In genomic region chr16:1338119-1338730, GRCh38 we compare ENCODE assay signal across 9 cellular contexts. TPM values are rescaled to one million over a fixed set of nuclear protein-coding genes. Genes with fewer than 3 reads are reported as not detected.
DNase-seq lines count a peak whose midpoint lies in the region; ATAC-seq, FAIRE-seq and TF ChIP-seq lines count a peak whose summit lies in the region.
"Had no signal": no experiment of that assay in that cellular context is flagged by ENCODE, and none has a peak within 500 bp of the region (broad histone marks: within the 10 kb centered on the region; RNA-seq: fewer than 3 reads in every experiment).

No MANE protein-coding gene starts in this region.

- POLR2A ChIA-PET in AG04449 (lab: Yijun Ruan, JAX), result no interaction called here

- H3K36me3 ChIP-seq in RWPE2 (ENCODE audit: low read depth) (no peaks in the 10 kb centered on the region), keratinocyte (ENCODE audit: control insufficient read depth in 2 of 2, extremely low read depth in 1 of 2, insufficient read depth in 2 of 2, low read length in 2 of 2) (no peaks in the 10 kb centered on the region)

- no peak overlapping the region for H3K9ac ChIP-seq in keratinocyte (ENCODE audit: control insufficient read depth, extremely low read depth, insufficient read depth, low read length)

- H3K27me3 ChIP-seq in RWPE2 (ENCODE audit: insufficient read depth, poor library complexity, severe bottlenecking), result peaks cover 25% of the 10 kb centered on the region
- H3K27me3 ChIP-seq in keratinocyte (ENCODE audit: control insufficient read depth, extremely low read depth, insufficient read depth, low read length), result peaks cover 58% of the 10 kb centered on the region

- H3K4me1 ChIP-seq in RWPE2 (ENCODE audit: insufficient read depth, poor library complexity, severe bottlenecking) (no peaks in the 10 kb centered on the region), keratinocyte (ENCODE audit: control insufficient read depth, extremely low read depth, insufficient read depth, low read length) (peaks cover 6% of the 10 kb centered on the region)

- H3K4me2 ChIP-seq in keratinocyte (ENCODE audit: control insufficient read depth, extremely low read depth, insufficient read depth, low read depth, low read length), result no peak overlapping the region

- no peaks in the 10 kb centered on the region for H3K79me2 ChIP-seq in keratinocyte (ENCODE audit: control insufficient read depth, insufficient read depth, low read length)

- TF ChIP-seq CTCF in AG04449 (IDR thresholded peaks at IDR 0.05; ENCODE audit: insufficient read depth, low read length, missing control alignments), result peak; percentile 30
- TF ChIP-seq CTCF in GM10266 (IDR thresholded peaks at IDR 0.05; ENCODE audit: control insufficient read depth, insufficient read depth, low read depth, missing control alignments), result peak; percentile 77
- peak; percentile 43 for TF ChIP-seq CTCF in RWPE2 (IDR thresholded peaks at IDR 0.05; ENCODE audit: poor library complexity, severe bottlenecking)
- peak; percentile 19 to 64 (median 50) for TF ChIP-seq CTCF in keratinocyte (optimal IDR thresholded peaks at IDR 0.05 in 1 of 3, IDR thresholded peaks at IDR 0.05 in 1 of 3, conservative IDR thresholded peaks at IDR 0.05 in 1 of 3; ENCODE audit: extremely low read depth in 1 of 3, insufficient read depth in 2 of 3, low read length in 3 of 3)

- no peak overlapping the region for H2AFZ ChIP-seq in keratinocyte (ENCODE audit: control insufficient read depth, low read length)

- no peak for FAIRE-seq in keratinocyte (lab: Jason Lieb, UNC)
- FAIRE-seq: GM18507 had no signal

- dilution Hi-C loops in keratinocyte (cut with MboI; ENCODE audit: extremely low pct_ligation_motif_present, low sequenced_read_pairs), result no loop called here

- H3K27ac ChIP-seq in RWPE2 (ENCODE audit: poor library complexity, severe bottlenecking), result no peak overlapping the region
- no peak overlapping the region for H3K27ac ChIP-seq in keratinocyte (ENCODE audit: control insufficient read depth, insufficient read depth, low read length)

- peaks cover 5% of the 10 kb centered on the region for H4K20me1 ChIP-seq in keratinocyte (ENCODE audit: control insufficient read depth, extremely low read depth, insufficient read depth, low read length)

- CTCF ChIA-PET in AG04449 (lab: Yijun Ruan, JAX), result no interaction called here

- no peak for DNase-seq in AG04449 (ENCODE audit: low read depth, low spot score)
- no peak for DNase-seq in GM10266 (ENCODE audit: extremely low spot score)
- DNase-seq in RWPE2 (ENCODE audit: low spot score), result no peak
- DNase-seq in keratinocyte (ENCODE audit: low read depth, low spot score), result no peak
- no peak for DNase-seq in DMS153 treated with DMSO at 0.1 percent for 48 hours (lab: John Stamatoyannopoulos, UW; ENCODE audit: unreplicated experiment)
- no peak for DNase-seq in C1 segment of cervical spinal cord (lab: John Stamatoyannopoulos, UW)
- DNase-seq in hepatic stellate cell (ENCODE audit: low spot score), result no peak

- no peaks in the 10 kb centered on the region for H3K9me1 ChIP-seq in keratinocyte (ENCODE audit: control insufficient read depth, extremely low read depth, insufficient read depth, low read length)

- H3K4me3 ChIP-seq in AG04449 (ENCODE audit: low read depth, low read length) (no peak overlapping the region), RWPE2 (ENCODE audit: severe bottlenecking) (no peak overlapping the region), keratinocyte (ENCODE audit: control insufficient read depth in 2 of 3, extremely low read depth in 1 of 3, insufficient read depth in 2 of 3, low read depth in 1 of 3, low read length in 3 of 3) (no peak overlapping the region)

- ATAC-seq in RWPE2 (ENCODE audit: low read depth) (no peak), GM18502 (IDR thresholded peaks at IDR 0.05; ENCODE audit: poor library complexity, unreplicated experiment) (no peak)

- H3K9me3 ChIP-seq in RWPE2 (ENCODE audit: severe bottlenecking), result no peaks in the 10 kb centered on the region
- H3K9me3 ChIP-seq in keratinocyte (ENCODE audit: control insufficient read depth, low read depth, low read length), result no peaks in the 10 kb centered on the region

RNA-seq across cellular contexts. Expression of gene BAIAP3, which starts 4.8 kb away (rescaled TPM):
- 0.09 to 0.10 TPM in 2 of 3 replicates, not detected in the other for polyA plus RNA-seq in keratinocyte
- polyA plus RNA-seq in keratinocyte (2011; ENCODE audit: low read depth), result not detected
- 0.04 TPM in 1 of 2 replicates, not detected in the other for polyA plus RNA-seq in keratinocyte (2011; cell fraction: cytosol; rRNA removed)
- 0.06 and 0.36 TPM in 2 replicates for polyA plus RNA-seq in keratinocyte (2011; cell fraction: nucleus; rRNA removed)
- 0.16 and 0.18 TPM in 2 replicates for polyA plus RNA-seq in keratinocyte (2012; ENCODE audit: low replicate concordance)
- polyA minus RNA-seq in keratinocyte, result not detected in 3 replicates
- not detected for polyA minus RNA-seq in keratinocyte (2011; cell fraction: cytosol; rRNA and poly(A)+ RNA removed)
- not detected in 2 replicates for polyA minus RNA-seq in keratinocyte (2011; cell fraction: nucleus; rRNA and poly(A)+ RNA removed)

RNA-seq across cellular contexts. Expression of gene TSR3, which starts 13.5 kb away (rescaled TPM):
- polyA plus RNA-seq in keratinocyte, result 33.0 to 49.0 TPM (median 40.8 TPM) in 3 replicates
- 15.8 TPM for polyA plus RNA-seq in keratinocyte (2011; ENCODE audit: low read depth)
- polyA plus RNA-seq in keratinocyte (2011; cell fraction: cytosol; rRNA removed), result 22.6 and 56.4 TPM in 2 replicates
- polyA plus RNA-seq in keratinocyte (2011; cell fraction: nucleus; rRNA removed), result 22.1 and 23.5 TPM in 2 replicates
- 30.6 and 71.3 TPM in 2 replicates for polyA plus RNA-seq in keratinocyte (2012; ENCODE audit: low replicate concordance)
- polyA minus RNA-seq in keratinocyte, result 10.2 to 33.4 TPM (median 17.3 TPM) in 3 replicates
- polyA minus RNA-seq in keratinocyte (2011; cell fraction: cytosol; rRNA and poly(A)+ RNA removed), result 87.1 TPM
- 11.6 and 12.7 TPM in 2 replicates for polyA minus RNA-seq in keratinocyte (2011; cell fraction: nucleus; rRNA and poly(A)+ RNA removed)

RNA-seq across cellular contexts. Expression of gene GNPTG, which starts 13.5 kb away (rescaled TPM):
- polyA plus RNA-seq in keratinocyte, result 30.9 to 68.7 TPM (median 30.9 TPM) in 3 replicates
- polyA plus RNA-seq in keratinocyte (2011; ENCODE audit: low read depth), result 36.8 TPM
- 24.4 and 54.9 TPM in 2 replicates for polyA plus RNA-seq in keratinocyte (2011; cell fraction: cytosol; rRNA removed)
- polyA plus RNA-seq in keratinocyte (2011; cell fraction: nucleus; rRNA removed), result 76.6 and 95.0 TPM in 2 replicates
- 19.5 and 33.9 TPM in 2 replicates for polyA plus RNA-seq in keratinocyte (2012; ENCODE audit: low replicate concordance)
- 12.4 to 24.9 TPM (median 16.7 TPM) in 3 replicates for polyA minus RNA-seq in keratinocyte
- polyA minus RNA-seq in keratinocyte (2011; cell fraction: cytosol; rRNA and poly(A)+ RNA removed), result 38.9 TPM
- polyA minus RNA-seq in keratinocyte (2011; cell fraction: nucleus; rRNA and poly(A)+ RNA removed), result 17.1 and 25.8 TPM in 2 replicates

RNA-seq across cellular contexts. Expression of gene UBE2I, which starts 28.8 kb away (rescaled TPM):
- polyA plus RNA-seq in keratinocyte, result 72.8 to 157 TPM (median 139 TPM) in 3 replicates
- 332 TPM for polyA plus RNA-seq in keratinocyte (2011; ENCODE audit: low read depth)
- 136 and 183 TPM in 2 replicates for polyA plus RNA-seq in keratinocyte (2011; cell fraction: cytosol; rRNA removed)
- 107 and 113 TPM in 2 replicates for polyA plus RNA-seq in keratinocyte (2011; cell fraction: nucleus; rRNA removed)
- polyA plus RNA-seq in keratinocyte (2012; ENCODE audit: low replicate concordance), result 109 and 116 TPM in 2 replicates
- polyA minus RNA-seq in keratinocyte, result 37.7 to 67.5 TPM (median 54.1 TPM) in 3 replicates
- polyA minus RNA-seq in keratinocyte (2011; cell fraction: cytosol; rRNA and poly(A)+ RNA removed), result 50.6 TPM
- 25.5 and 46.0 TPM in 2 replicates for polyA minus RNA-seq in keratinocyte (2011; cell fraction: nucleus; rRNA and poly(A)+ RNA removed)
